Comparison of ENCODE assay signal across 18 cellular contexts in genomic region chr22:30871391-30872281, GRCh38.
DNase-seq lines count a peak whose midpoint lies in the region; ATAC-seq and TF ChIP-seq lines count a peak whose summit lies in the region.
"Had no signal": no experiment of that assay in that cellular context is flagged by ENCODE, and none has a peak within 500 bp of the region (broad histone marks: within the 10 kb centered on the region; RNA-seq: fewer than 3 reads in every experiment).

No MANE protein-coding gene starts in this region.

- H3K4me2 ChIP-seq in trophoblast cell (ENCODE audit: low read length), result no peak overlapping the region
- H3K4me2 ChIP-seq: BLaER1 treated with 17β-estradiol and CSF1 and Interleukin-3, amounts not matched to agents 10 nM and 100 nM had no signal

- H2AFZ ChIP-seq in trophoblast cell (ENCODE audit: insufficient read depth, low read length, poor library complexity), result no peak overlapping the region

- TF ChIP-seq POLR2A in suprapubic skin (IDR thresholded peaks at IDR 0.05), result no peak

- H3K18ac ChIP-seq in trophoblast cell (ENCODE audit: low read length), result no peak overlapping the region

- H3K27ac ChIP-seq in suprapubic skin (no peak overlapping the region), trophoblast cell (ENCODE audit: low read depth, low read length) (no peak overlapping the region)
- H3K27ac ChIP-seq: BLaER1 treated with 17β-estradiol and CSF1 and Interleukin-3, amounts not matched to agents 10 nM and 100 nM; testis had no signal

- no peak for ATAC-seq in GM18868 (IDR thresholded peaks at IDR 0.05; ENCODE audit: unreplicated experiment)
- ATAC-seq: activated CD8-positive, alpha-beta T cell treated with anti-CD3 and anti-CD28 coated beads, Interleukin-2, amount 10 ng/mL, durations not matched to agents 7 days and 5 days had no signal

- DNase-seq in activated effector memory CD4-positive, alpha-beta T cell treated with anti-CD3 and anti-CD28 coated beads, Interleukin-2, amount 50 U/mL, for 16 hours, result peak; percentile 44
- no peak for DNase-seq in activated effector memory CD4-positive, alpha-beta T cell treated with Interleukin-2 at 50 U/mL for 16 hours
- DNase-seq in chondrocyte (ENCODE audit: low spot score), result peak; percentile 50
- peak; percentile 71 for DNase-seq in mesenteric fat pad (ENCODE audit: low spot score)
- peak; percentile 28 to 66 for DNase-seq in suprapubic skin (ENCODE audit: low spot score in 2 of 2)
- DNase-seq in nucleus accumbens (lab: John Stamatoyannopoulos, UW), result no peak
- no peak for DNase-seq in trophoblast cell
- DNase-seq: activated CD8-positive, alpha-beta T cell treated with anti-CD3 and anti-CD28 coated beads, Interleukin-2, amount 10 ng/mL, durations not matched to agents 7 days and 5 days; kidney glomerular epithelial cell; MV-4-11; NCI-H1930; stimulated activated CD8-positive, alpha-beta memory T cell treated with anti-CD3 and anti-CD28 coated beads, Interleukin-4, amount 100 ng/mL, for 48 hours; testis had no signal

- H2BK120ac ChIP-seq in trophoblast cell (ENCODE audit: insufficient read depth, low read length, poor library complexity), result no peak overlapping the region

- H3K4me1 Mint-ChIP-seq in chondrocyte (ENCODE audit: low read depth), result peaks cover 16% of the 10 kb centered on the region
- H3K4me1 Mint-ChIP-seq: central memory CD8-positive, alpha-beta T cell; IgD-negative memory B cell had no signal

- no peak overlapping the region for H3K27ac Mint-ChIP-seq in chondrocyte (ENCODE audit: unreplicated experiment)
- H3K27ac Mint-ChIP-seq: activated CD8-positive, alpha-beta T cell treated with anti-CD3 and anti-CD28 coated beads, Interleukin-2, amount 10 ng/mL, durations not matched to agents 7 days and 5 days; activated T-helper 1 cell treated with anti-CD3 and anti-CD28 coated beads, Interleukin-12 subunit alpha, Interleukin-12 subunit beta, Interleukin-2, Interleukin-4 antibody, amounts not matched to agents 30 ng/mL and 10 ng/mL and 1 ng/mL, durations not matched to agents 14 hours and 24 hours and 36 hours; IgD-negative memory B cell had no signal

- TF ChIP-seq CTCF in chondrocyte (IDR thresholded peaks at IDR 0.05) (no peak), suprapubic skin (IDR thresholded peaks at IDR 0.05) (no peak)

- H3K4me1 ChIP-seq in suprapubic skin, result no peaks in the 10 kb centered on the region
- H3K4me1 ChIP-seq in trophoblast cell (ENCODE audit: control insufficient read depth in 1 of 2, insufficient read depth in 2 of 2, low read length in 2 of 2), result peaks cover 0 to 2% of the 10 kb centered on the region in 2 experiments
- H3K4me1 ChIP-seq: testis had no signal

- H2BK12ac ChIP-seq in trophoblast cell (ENCODE audit: low read length), result no peak overlapping the region

- H4K91ac ChIP-seq in trophoblast cell (ENCODE audit: low read depth, low read length), result no peak overlapping the region

- H4K12ac ChIP-seq in trophoblast cell (ENCODE audit: low read depth, low read length), result no peak overlapping the region

- no peak overlapping the region for H3K4me3 Mint-ChIP-seq in chondrocyte (ENCODE audit: unreplicated experiment)
- H3K4me3 Mint-ChIP-seq: activated CD8-positive, alpha-beta T cell treated with anti-CD3 and anti-CD28 coated beads, Interleukin-2, amount 10 ng/mL, durations not matched to agents 7 days and 5 days; activated T-helper 1 cell treated with anti-CD3 and anti-CD28 coated beads, Interleukin-12 subunit alpha, Interleukin-12 subunit beta, Interleukin-2, Interleukin-4 antibody, amounts not matched to agents 30 ng/mL and 10 ng/mL and 1 ng/mL, durations not matched to agents 14 hours and 24 hours and 36 hours; central memory CD8-positive, alpha-beta T cell; IgD-negative memory B cell had no signal

- no peak for TF ChIP-seq EP300 in suprapubic skin (IDR thresholded peaks at IDR 0.05)

- H3K9me3 Mint-ChIP-seq in chondrocyte (ENCODE audit: low read depth), result no peaks in the 10 kb centered on the region
- H3K9me3 Mint-ChIP-seq: activated T-helper 1 cell treated with anti-CD3 and anti-CD28 coated beads, Interleukin-12 subunit alpha, Interleukin-12 subunit beta, Interleukin-2, Interleukin-4 antibody, amounts not matched to agents 30 ng/mL and 10 ng/mL and 1 ng/mL, durations not matched to agents 14 hours and 24 hours and 36 hours; central memory CD8-positive, alpha-beta T cell; IgD-negative memory B cell had no signal

- H3K27me3 ChIP-seq in suprapubic skin, result no peaks in the 10 kb centered on the region
- no peaks in the 10 kb centered on the region for H3K27me3 ChIP-seq in trophoblast cell (ENCODE audit: insufficient read depth, low read length)
- H3K27me3 ChIP-seq: BLaER1 treated with 17β-estradiol and CSF1 and Interleukin-3, amounts not matched to agents 10 nM and 100 nM; testis had no signal

- no peaks in the 10 kb centered on the region for H3K27me3 Mint-ChIP-seq in chondrocyte (ENCODE audit: low read depth)
- H3K27me3 Mint-ChIP-seq: central memory CD8-positive, alpha-beta T cell had no signal

- no peak overlapping the region for H3K9ac ChIP-seq in trophoblast cell (ENCODE audit: low read length)
- H3K9ac ChIP-seq: BLaER1 treated with 17β-estradiol and CSF1 and Interleukin-3, amounts not matched to agents 10 nM and 100 nM had no signal

- no peak overlapping the region for H2BK5ac ChIP-seq in trophoblast cell (ENCODE audit: low read depth, low read length, poor library complexity)

- H3K36me3 Mint-ChIP-seq in chondrocyte (ENCODE audit: low read depth), result no peaks in the 10 kb centered on the region
- H3K36me3 Mint-ChIP-seq: IgD-negative memory B cell had no signal

- H3K79me1 ChIP-seq in trophoblast cell (ENCODE audit: low read length), result no peaks in the 10 kb centered on the region

- H3K36me3 ChIP-seq in suprapubic skin (peaks cover 4% of the 10 kb centered on the region), trophoblast cell (ENCODE audit: control insufficient read depth in 1 of 2, insufficient read depth in 2 of 2, low read length in 2 of 2) (no peaks in the 10 kb centered on the region)
- H3K36me3 ChIP-seq: BLaER1 treated with 17β-estradiol and CSF1 and Interleukin-3, amounts not matched to agents 10 nM and 100 nM had no signal

- H3K4ac ChIP-seq in trophoblast cell (ENCODE audit: low read depth, low read length), result no peak overlapping the region

- 100% methylated on average over 4 of the region's 12 CpGs for WGBS in suprapubic skin
- WGBS in trophoblast cell (ENCODE audit: extremely low coverage, insufficient coverage, insufficient read length), result no CpG with 5 or more reads among the region's 12 CpGs

- H2AK5ac ChIP-seq in trophoblast cell (ENCODE audit: low read length), result no peak overlapping the region

- no peaks in the 10 kb centered on the region for H3K9me3 ChIP-seq in suprapubic skin
- H3K9me3 ChIP-seq in trophoblast cell (ENCODE audit: insufficient read depth, low read depth, low read length), result peaks cover 1% of the 10 kb centered on the region
- H3K9me3 ChIP-seq: BLaER1 treated with 17β-estradiol and CSF1 and Interleukin-3, amounts not matched to agents 10 nM and 100 nM; testis had no signal

- H3K23ac ChIP-seq in trophoblast cell (ENCODE audit: low read length), result no peak overlapping the region

- H3K14ac ChIP-seq in trophoblast cell (ENCODE audit: low read length), result no peak overlapping the region

- H4K8ac ChIP-seq in trophoblast cell (ENCODE audit: low read depth, low read length), result no peak overlapping the region

- no peaks in the 10 kb centered on the region for H3K79me2 ChIP-seq in trophoblast cell (ENCODE audit: control insufficient read depth, insufficient read depth, low read length, poor library complexity)

- no peak overlapping the region for H3K4me3 ChIP-seq in suprapubic skin
- H3K4me3 ChIP-seq in trophoblast cell (ENCODE audit: low read depth, low read length), result no peak overlapping the region
- H3K4me3 ChIP-seq: BLaER1 treated with 17β-estradiol and CSF1 and Interleukin-3, amounts not matched to agents 10 nM and 100 nM; testis had no signal

Comparison
In these comparisons a context has a peak if more than half of its experiments do, and no peak if none do; other contexts are left out.
1. DNase-seq: peak in activated effector memory CD4-positive, alpha-beta T cell treated with anti-CD3 and anti-CD28 coated beads, Interleukin-2, amount 50 U/mL, for 16 hours (single experiment), chondrocyte (single experiment), mesenteric fat pad (single experiment) and suprapubic skin (2 of 2); none in activated effector memory CD4-positive, alpha-beta T cell treated with Interleukin-2 at 50 U/mL for 16 hours (single experiment), nucleus accumbens (0 of 56) and trophoblast cell (0 of 2).